24 cellular contexts compared by ENCODE assay signal in genomic region chr14:105408592-105408991, GRCh38. TPM values are rescaled to one million over a fixed set of nuclear protein-coding genes. Genes with fewer than 3 reads are reported as not detected.
"Had no signal": no experiment of that assay in that cellular context is flagged by ENCODE, and none has a peak within 500 bp of the region (broad histone marks: within the 10 kb centered on the region; RNA-seq: fewer than 3 reads in every experiment).

No MANE protein-coding gene starts in this region.

- H2AFZ ChIP-seq: parathyroid adenoma had no signal

- H3K36me3 Mint-ChIP-seq: memory B cell, natural killer cell had no signal

- FAIRE-seq: endometrium, kidney, urothelium cell line had no signal

- H3K27ac ChIP-seq: coronary artery, esophagus squamous epithelium, parathyroid adenoma, prostate gland, skin epidermis, spleen, thoracic aorta, tibial nerve, upper lobe of left lung had no signal

- H3K4me1 ChIP-seq: prostate gland had no signal

- H3K79me2 ChIP-seq: parathyroid adenoma had no signal

- DNase-seq: effector memory CD8-positive, alpha-beta T cell; erythroblast; esophagus squamous epithelium; foreskin melanocyte; head of caudate nucleus; kidney; natural killer cell; spleen; stimulated activated CD4-positive, alpha-beta T cell treated with anti-CD3 and anti-CD28 coated beads, Interleukin-4, amount 100 ng/mL, for 4 hours; stimulated activated naive B cell treated with anti-CD40 and anti-IgM and Interleukin-4, amounts not matched to agents 10 μg/mL and 1 μg/mL and 100 μg/mL, for 72 hours; upper lobe of left lung had no signal

- H3K9me3 Mint-ChIP-seq: effector memory CD8-positive, alpha-beta T cell; memory B cell; natural killer cell; stimulated activated naive CD8-positive, alpha-beta T cell treated with anti-CD3 and anti-CD28 coated beads, Interleukin-15, Interleukin-2, amounts not matched to agents 100 ng/mL and 50 ng/mL, for 24 hours had no signal

- H3K9me3 ChIP-seq: prostate gland, upper lobe of left lung had no signal

- ATAC-seq: effector memory CD8-positive, alpha-beta T cell; left lobe of liver; natural killer cell; right cardiac atrium; stimulated activated naive B cell treated with anti-CD40 and anti-IgM and Interleukin-4, amounts not matched to agents 10 μg/mL and 1 μg/mL and 100 μg/mL, for 72 hours had no signal

- H3K9ac ChIP-seq: parathyroid adenoma had no signal

- H3K4me3 Mint-ChIP-seq: effector memory CD8-positive, alpha-beta T cell; memory B cell; natural killer cell; stimulated activated naive B cell treated with anti-CD40 and anti-IgM and Interleukin-4, amounts not matched to agents 10 μg/mL and 1 μg/mL and 100 μg/mL, for 72 hours; stimulated activated naive CD8-positive, alpha-beta T cell treated with anti-CD3 and anti-CD28 coated beads, Interleukin-15, Interleukin-2, amounts not matched to agents 100 ng/mL and 50 ng/mL, for 24 hours had no signal

- H3K27ac Mint-ChIP-seq: effector memory CD8-positive, alpha-beta T cell; memory B cell; natural killer cell; stimulated activated naive B cell treated with anti-CD40 and anti-IgM and Interleukin-4, amounts not matched to agents 10 μg/mL and 1 μg/mL and 100 μg/mL, for 72 hours; stimulated activated naive CD8-positive, alpha-beta T cell treated with anti-CD3 and anti-CD28 coated beads, Interleukin-15, Interleukin-2, amounts not matched to agents 100 ng/mL and 50 ng/mL, for 24 hours had no signal

- H3K4me3 ChIP-seq: coronary artery, esophagus squamous epithelium, lung, prostate gland, skin epidermis, spleen, thoracic aorta, tibial nerve, upper lobe of left lung had no signal

RNA-seq across cellular contexts. Expression of gene TEX22, which starts 10.3 kb away (rescaled TPM):
- total RNA-seq: thoracic aorta had no signal
